ENCODE assay signal across 9 cellular contexts in the genomic region with DNA sequence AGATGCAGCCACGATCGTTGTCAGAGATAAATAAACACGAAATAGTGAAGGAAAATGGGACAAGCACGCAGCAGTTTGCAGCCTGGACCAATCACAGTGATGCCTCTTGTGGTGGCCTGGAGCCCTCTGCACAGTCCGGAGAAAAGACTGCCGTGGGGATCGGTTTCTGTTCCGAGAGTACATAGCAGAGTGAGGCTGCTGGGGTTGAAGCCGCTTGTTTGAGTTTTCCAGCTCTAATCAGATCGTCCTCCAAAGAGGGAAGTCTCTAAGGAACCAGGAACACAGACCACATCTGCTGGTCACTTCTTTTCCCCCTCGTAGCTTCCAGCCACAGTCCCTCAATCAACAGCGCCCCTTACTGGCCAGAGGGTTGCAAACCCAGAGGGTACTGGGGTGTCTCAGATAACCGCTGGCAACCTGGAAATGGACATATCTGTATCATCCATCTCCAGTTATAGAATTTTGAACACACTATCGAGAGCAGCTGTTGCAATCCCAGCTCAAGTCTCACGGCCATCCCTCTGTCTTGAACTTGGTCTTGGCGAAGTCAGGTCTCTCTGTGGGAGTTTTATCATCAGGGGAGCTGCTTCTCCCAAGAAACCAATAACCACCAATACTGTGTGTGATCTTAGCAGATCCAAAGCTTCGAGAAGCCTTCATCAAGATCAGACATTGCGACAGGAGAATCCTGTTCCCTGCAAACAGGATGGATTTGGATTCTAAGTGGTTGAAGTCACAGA. TPM values are rescaled to one million over a fixed set of nuclear protein-coding genes. Genes with fewer than 3 reads are reported as not detected.
DNase-seq lines count a peak whose midpoint lies in the region; ATAC-seq and TF ChIP-seq lines count a peak whose summit lies in the region.
"Had no signal": no experiment of that assay in that cellular context is flagged by ENCODE, and none has a peak within 500 bp of the region (broad histone marks: within the 10 kb centered on the region; RNA-seq: fewer than 3 reads in every experiment).

No MANE protein-coding gene starts in this region.

- ATAC-seq in CD4-positive, alpha-beta T cell (ENCODE audit: poor library complexity): peak; percentile 60
- ATAC-seq in GM18873 (IDR thresholded peaks at IDR 0.05; ENCODE audit: low FRiP score, unreplicated experiment): no peak

- no peaks in the 10 kb centered on the region for H3K36me3 Mint-ChIP-seq in CD4-positive, alpha-beta T cell (ENCODE audit: low read depth)
- no peaks in the 10 kb centered on the region for H3K36me3 Mint-ChIP-seq in activated CD4-positive, alpha-beta memory T cell treated with anti-CD3 and anti-CD28 coated beads, Interleukin-2, amount 10 ng/mL, durations not matched to agents 7 days and 5 days (ENCODE audit: low read depth)

- no peak overlapping the region for H3K27ac Mint-ChIP-seq in CD4-positive, alpha-beta T cell
- no peak overlapping the region for H3K27ac Mint-ChIP-seq in activated CD4-positive, alpha-beta memory T cell treated with anti-CD3 and anti-CD28 coated beads, Interleukin-2, amount 10 ng/mL, durations not matched to agents 7 days and 5 days
- H3K27ac Mint-ChIP-seq: T-helper 1 cell treated with Interleukin-12 subunit alpha and Interleukin-12 subunit beta and Interleukin-4 antibody, amounts not matched to agents 30 μg/mL and 1 μg/mL, for 36 hours had no signal

- peak; percentile 28 to 66 (median 45) for DNase-seq in CD4-positive, alpha-beta T cell
- DNase-seq in H4 (ENCODE audit: low spot score) (peak; percentile 76), NCI-H345 (lab: John Stamatoyannopoulos, UW) (peak; percentile 82), lung microvascular endothelial cell (ENCODE audit: low read depth in 2 of 2) (peak; percentile 70 to 76)
- peak; percentile 67 for DNase-seq in activated CD4-positive, alpha-beta memory T cell treated with anti-CD3 and anti-CD28 coated beads, Interleukin-2, amount 10 ng/mL, durations not matched to agents 7 days and 5 days
- DNase-seq in effector CD4-positive, alpha-beta T cell: peak; percentile 24
- peak; percentile 24 to 67 (median 42) for DNase-seq in stimulated activated CD4-positive, alpha-beta T cell treated with anti-CD3 and anti-CD28 coated beads, TNF-alpha, amount 100 ng/mL, for 48 hours (ENCODE audit: low read depth in 3 of 3)

- no peaks in the 10 kb centered on the region for H3K27me3 ChIP-seq in CD4-positive, alpha-beta T cell (ENCODE audit: control insufficient read depth, insufficient read depth, low read length)

- POLR2A ChIA-PET in CD4-positive, alpha-beta T cell (lab: Charles Lee): interaction anchor here (0.6 to 1.1 kb wide), 4 partner anchors 14 to 318 kb away, joined by 3 read pairs; no protein-coding TSS in a partner anchor
- POLR2A ChIA-PET in activated CD4-positive, alpha-beta memory T cell treated with anti-CD3 and anti-CD28 coated beads, Interleukin-2, amount 10 ng/mL, durations not matched to agents 7 days and 5 days (lab: Charles Lee): no interaction called here

- no peak overlapping the region for H3K27ac ChIP-seq in CD4-positive, alpha-beta T cell (ENCODE audit: low read depth, low read length)

- H3K9me3 ChIP-seq in CD4-positive, alpha-beta T cell (ENCODE audit: control insufficient read depth, low read length): no peaks in the 10 kb centered on the region

- H3K4me1 Mint-ChIP-seq in CD4-positive, alpha-beta T cell (ENCODE audit: low read depth): peaks cover 14% of the 10 kb centered on the region
- peaks cover 3% of the 10 kb centered on the region for H3K4me1 Mint-ChIP-seq in activated CD4-positive, alpha-beta memory T cell treated with anti-CD3 and anti-CD28 coated beads, Interleukin-2, amount 10 ng/mL, durations not matched to agents 7 days and 5 days

- no peaks in the 10 kb centered on the region for H3K9me3 Mint-ChIP-seq in CD4-positive, alpha-beta T cell
- H3K9me3 Mint-ChIP-seq in activated CD4-positive, alpha-beta memory T cell treated with anti-CD3 and anti-CD28 coated beads, Interleukin-2, amount 10 ng/mL, durations not matched to agents 7 days and 5 days: no peaks in the 10 kb centered on the region
- H3K9me3 Mint-ChIP-seq: T-helper 1 cell treated with Interleukin-12 subunit alpha and Interleukin-12 subunit beta and Interleukin-4 antibody, amounts not matched to agents 30 μg/mL and 1 μg/mL, for 36 hours had no signal

- H3K4me3 Mint-ChIP-seq in CD4-positive, alpha-beta T cell: peak overlapping the region; percentile 77
- peak overlapping the region; percentile 31 for H3K4me3 Mint-ChIP-seq in activated CD4-positive, alpha-beta memory T cell treated with anti-CD3 and anti-CD28 coated beads, Interleukin-2, amount 10 ng/mL, durations not matched to agents 7 days and 5 days
- H3K4me3 Mint-ChIP-seq: T-helper 1 cell treated with Interleukin-12 subunit alpha and Interleukin-12 subunit beta and Interleukin-4 antibody, amounts not matched to agents 30 μg/mL and 1 μg/mL, for 36 hours had no signal

- intact Hi-C loops in CD4-positive, alpha-beta T cell (cut with DNase I, micrococcal nuclease): loop anchor here (2.0 to 10.0 kb wide), 6 partner anchors 69 to 317 kb away; no protein-coding TSS in a partner anchor

- TF ChIP-seq CTCF in CD4-positive, alpha-beta T cell (IDR thresholded peaks at IDR 0.05): peak; percentile 73

- peaks cover 30% of the 10 kb centered on the region for H3K27me3 Mint-ChIP-seq in CD4-positive, alpha-beta T cell
- peaks cover 24% of the 10 kb centered on the region for H3K27me3 Mint-ChIP-seq in activated CD4-positive, alpha-beta memory T cell treated with anti-CD3 and anti-CD28 coated beads, Interleukin-2, amount 10 ng/mL, durations not matched to agents 7 days and 5 days

- CTCF ChIA-PET in CD4-positive, alpha-beta T cell (lab: Charles Lee): interaction anchor here (0.8 to 1.6 kb wide), 5 partner anchors 10 to 196 kb away, joined by 3 to 5 read pairs (median 3); no protein-coding TSS in a partner anchor
- CTCF ChIA-PET in activated CD4-positive, alpha-beta memory T cell treated with anti-CD3 and anti-CD28 coated beads, Interleukin-2, amount 10 ng/mL, durations not matched to agents 7 days and 5 days (lab: Charles Lee): interaction anchor here (0.7 to 2.2 kb wide), 13 partner anchors 55 to 297 kb away, joined by 3 to 11 read pairs (median 4); no protein-coding TSS in a partner anchor

RNA-seq across cellular contexts. Expression of gene OLIG1, which starts 57.4 kb away (rescaled TPM):
- total RNA-seq in CD4-positive, alpha-beta T cell: not detected
- total RNA-seq in H4 (2014; rRNA removed; shearing (Covaris generic)): not detected in 2 replicates
- not detected for total RNA-seq in activated CD4-positive, alpha-beta memory T cell treated with anti-CD3 and anti-CD28 coated beads, Interleukin-2, amount 10 ng/mL, durations not matched to agents 7 days and 5 days
- total RNA-seq in lung microvascular endothelial cell: not detected in 2 replicates

Comparison
In these comparisons a context has a peak if more than half of its experiments do, and no peak if none do; other contexts are left out.
1. DNase-seq: peak in every context shown above with its lines; median percentile 82 in NCI-H345; 76 in H4; 73 in lung microvascular endothelial cell; 67 in activated CD4-positive, alpha-beta memory T cell treated with anti-CD3 and anti-CD28 coated beads, Interleukin-2, amount 10 ng/mL, durations not matched to agents 7 days and 5 days; 45 in CD4-positive, alpha-beta T cell; 42 in stimulated activated CD4-positive, alpha-beta T cell treated with anti-CD3 and anti-CD28 coated beads, TNF-alpha, amount 100 ng/mL, for 48 hours; 24 in effector CD4-positive, alpha-beta T cell.